In genomic region chr19:44749994-44750393, GRCh38 we compare ENCODE assay signal across 9 cellular contexts. TPM values are rescaled to one million over a fixed set of nuclear protein-coding genes. Genes with fewer than 3 reads are reported as not detected.
DNase-seq lines count a peak whose midpoint lies in the region; ATAC-seq, FAIRE-seq and TF ChIP-seq lines count a peak whose summit lies in the region.
"Had no signal": no experiment of that assay in that cellular context is flagged by ENCODE, and none has a peak within 500 bp of the region (broad histone marks: within the 10 kb centered on the region; RNA-seq: fewer than 3 reads in every experiment).

No MANE protein-coding gene starts in this region.

- TF ChIP-seq CTCF in C4-2B (conservative IDR thresholded peaks at IDR 0.05), result no peak
- no peak for TF ChIP-seq CTCF in PC-9 (conservative IDR thresholded peaks at IDR 0.05)
- no peak for TF ChIP-seq CTCF in epithelial cell of esophagus (IDR thresholded peaks at IDR 0.05; ENCODE audit: insufficient read depth, low read depth, low read length, missing control alignments)
- no peak for TF ChIP-seq CTCF in pancreas (IDR thresholded peaks at IDR 0.05)
- TF ChIP-seq CTCF in D721Med (IDR thresholded peaks at IDR 0.05; ENCODE audit: insufficient read depth, missing control alignments), result no peak

- FAIRE-seq in pancreas (lab: Jason Lieb, UNC) (no peak), D721Med (lab: Jason Lieb, UNC) (no peak)

- peak overlapping the region; percentile 86 for H3K4me2 ChIP-seq in PC-9

- no peaks in the 10 kb centered on the region for H4K20me1 ChIP-seq in PC-9 (ENCODE audit: insufficient read depth)

- DNase-seq in PC-9, result no peak
- DNase-seq in epithelial cell of esophagus (ENCODE audit: low read depth), result no peak
- DNase-seq in pancreas, result no peak
- DNase-seq in D721Med (ENCODE audit: insufficient read length, low spot score), result no peak
- DNase-seq in stimulated activated CD4-positive, alpha-beta T cell treated with anti-CD3 and anti-CD28 coated beads, Interleukin-2, amount 100 ng/mL, for 48 hours, result no peak
- no peak for DNase-seq in NCI-H446 (lab: John Stamatoyannopoulos, UW)
- DNase-seq: activated CD8-positive, alpha-beta memory T cell treated with anti-CD3 and anti-CD28 coated beads, Interleukin-2, amount 50 U/mL, for 48 hours had no signal

- BruUV-seq in PC-9 (replicated peaks; lab: Mats Ljungman, UMichigan), result no TSS peak

- H2AFZ ChIP-seq in PC-9, result no peak overlapping the region

- no peaks in the 10 kb centered on the region for H3K9me2 ChIP-seq in PC-9 (ENCODE audit: insufficient read depth)

- no peak for ATAC-seq in pancreas
- ATAC-seq in GM21423 (IDR thresholded peaks at IDR 0.05; ENCODE audit: unreplicated experiment), result no peak

- H3K4me1 ChIP-seq in PC-9 (replicated peaks; ENCODE audit: insufficient read depth) (peaks cover 68% of the 10 kb centered on the region), pancreas (peaks cover 5 to 31% (median 10%) of the 10 kb centered on the region in 3 donors)

- H3F3A ChIP-seq in PC-9 (ENCODE audit: insufficient read depth, low read depth), result peaks cover 36% of the 10 kb centered on the region

- H3K4me3 ChIP-seq in PC-9 (peak overlapping the region; percentile 78; the same call in 1 of the 2 replicates), epithelial cell of esophagus (ENCODE audit: low read length) (peak overlapping the region; percentile 69), pancreas (peak overlapping the region; percentile 60 to 80 (median 74))

- H3K27ac ChIP-seq in C4-2B (peak overlapping the region; percentile 96), PC-9 (no peak overlapping the region), pancreas (peak overlapping the region in 2 of 4 donors; percentile 92 to 93)

- H3K27me3 ChIP-seq in PC-9 (ENCODE audit: insufficient read depth, low read depth) (no peaks in the 10 kb centered on the region), pancreas (no peaks in the 10 kb centered on the region)

- POLR2A ChIA-PET in PC-9 (lab: Charles Lee; ENCODE audit: unreplicated experiment), result no interaction called here

- intact Hi-C loops in PC-9 (cut with micrococcal nuclease; ENCODE audit: unreplicated experiment), result loop anchor here (2.0 kb wide), 1 partner anchor 21 kb away; no protein-coding TSS in a partner anchor
- intact Hi-C loops in pancreas (cut with DNase I), result no loop called here

- H3K79me2 ChIP-seq in PC-9 (ENCODE audit: low read depth), result peaks cover 33% of the 10 kb centered on the region

- H3K36me3 ChIP-seq in PC-9 (ENCODE audit: low read depth) (peaks cover 17% of the 10 kb centered on the region), pancreas (no peaks in the 10 kb centered on the region)

- H3K9me3 ChIP-seq in PC-9 (ENCODE audit: insufficient read depth, low read depth), result no peaks in the 10 kb centered on the region
- no peaks in the 10 kb centered on the region for H3K9me3 ChIP-seq in pancreas

- 65 to 79% methylated on average over 10 of the region's 10 CpGs for WGBS in pancreas, 2 donors

- CTCF ChIA-PET in PC-9 (lab: Charles Lee), result interaction anchor here (0.9 kb wide), 1 partner anchor 26 kb away, joined by 4 read pairs; no protein-coding TSS in a partner anchor

RNA-seq across cellular contexts. Expression of gene BCL3, which starts 1.5 kb away (rescaled TPM):
- total RNA-seq in PC-9 (2021) (36.1 and 38.9 TPM in 2 replicates), pancreas (10 to 100 TPM; 13.9 to 50.3 (median 30.0) TPM)
- polyA plus RNA-seq in pancreas, result 100 to 1,000 TPM in 1 of 2 donors, 10 to 100 TPM in 1; 79.9 to 113 TPM

RNA-seq across cellular contexts. Expression of gene CBLC, which starts 27.7 kb away (rescaled TPM):
- total RNA-seq in PC-9 (2021) (53.6 and 68.8 TPM in 2 replicates), pancreas (10 to 100 TPM; 10.1 to 14.8 (median 12.1) TPM)
- 10 to 100 TPM; 16.5 to 29.7 TPM for polyA plus RNA-seq in pancreas

RNA-seq across cellular contexts. Expression of gene CEACAM16, which starts 51.0 kb away (rescaled TPM):
- not detected in 2 replicates for total RNA-seq in PC-9 (2021)
- total RNA-seq in pancreas, result 1 to 10 TPM in 1 of 6 donors, under 1 TPM in 3, not detected in 2; 0.16 to 1.0 (median 0.31) TPM
- under 1 TPM in 1 of 2 donors, not detected in 1; 0.57 TPM for polyA plus RNA-seq in pancreas

RNA-seq across cellular contexts. Expression of gene BCAM, which starts 58.9 kb away (rescaled TPM):
- total RNA-seq in PC-9 (2021), result 146 and 199 TPM in 2 replicates
- total RNA-seq in pancreas, result 10 to 100 TPM; 28.8 to 74.5 (median 40.5) TPM
- polyA plus RNA-seq in pancreas, result 100 to 1,000 TPM in 1 of 2 donors, 10 to 100 TPM in 1; 99.5 to 140 TPM
